Comparison of ENCODE assay signal across 8 cellular contexts in genomic region chr2:10864888-10865551, GRCh38. TPM values are rescaled to one million over a fixed set of nuclear protein-coding genes. Genes with fewer than 3 reads are reported as not detected.
DNase-seq lines count a peak whose midpoint lies in the region; ATAC-seq and TF ChIP-seq lines count a peak whose summit lies in the region.

No MANE protein-coding gene starts in this region.

- H3K4me3 ChIP-seq in OCI-LY1 (ENCODE audit: low read depth, low read length, poor library complexity, severe bottlenecking) (no peak overlapping the region), right cardiac atrium (ENCODE audit: low read length) (no peak overlapping the region), mesenchymal stem cell (ENCODE audit: insufficient read depth in 1 of 2, low read depth in 1 of 2, low read length in 2 of 2) (no peak overlapping the region)

- H3K9ac ChIP-seq in OCI-LY1 (ENCODE audit: low read length) (no peak overlapping the region), mesenchymal stem cell (ENCODE audit: low read length) (no peak overlapping the region)

- H2BK120ac ChIP-seq in mesenchymal stem cell (ENCODE audit: low read depth, low read length) = no peak overlapping the region

- H3K79me1 ChIP-seq in mesenchymal stem cell (replicated peaks; ENCODE audit: low read length, poor library complexity, severe bottlenecking) = no peaks in the 10 kb centered on the region

- H2BK12ac ChIP-seq in mesenchymal stem cell (ENCODE audit: low read length in 2 of 2) = no peak overlapping the region

- H3K4me2 ChIP-seq in OCI-LY1 (ENCODE audit: low read length) (no peak overlapping the region), mesenchymal stem cell (ENCODE audit: low read length, poor library complexity, severe bottlenecking) (no peak overlapping the region)

- no peaks in the 10 kb centered on the region for H4K20me1 ChIP-seq in OCI-LY1 (ENCODE audit: insufficient read depth, low read length)

- peaks cover 6% of the 10 kb centered on the region; the same call in 1 of the 2 replicates for H3K27me3 ChIP-seq in OCI-LY1 (ENCODE audit: insufficient read depth, low read length)
- no peaks in the 10 kb centered on the region for H3K27me3 ChIP-seq in right cardiac atrium (ENCODE audit: control insufficient read depth, insufficient read depth)
- H3K27me3 ChIP-seq in mesenchymal stem cell (ENCODE audit: control insufficient read depth in 1 of 2, insufficient read depth in 1 of 2, low read length in 2 of 2) = peaks cover 3 to 81% of the 10 kb centered on the region in 2 experiments

- H2AK5ac ChIP-seq in mesenchymal stem cell (ENCODE audit: low read length, severe bottlenecking) = no peak overlapping the region

- no peak overlapping the region for H3K18ac ChIP-seq in mesenchymal stem cell (ENCODE audit: low read depth in 1 of 2, low read length in 2 of 2)

- 55% methylated on average over 13 of the region's 13 CpGs for WGBS in right cardiac atrium
- 97% methylated on average over 13 of the region's 13 CpGs for WGBS in mesenchymal stem cell

- no peaks in the 10 kb centered on the region for H3F3A ChIP-seq in OCI-LY1 (ENCODE audit: insufficient read depth, low read length)

- H3K9me3 ChIP-seq in OCI-LY1 (ENCODE audit: low read length) (no peaks in the 10 kb centered on the region), right cardiac atrium (ENCODE audit: control insufficient read depth, low read length) (no peaks in the 10 kb centered on the region), mesenchymal stem cell (ENCODE audit: control insufficient read depth, low read length) (no peaks in the 10 kb centered on the region)

- DNase-seq in activated naive CD4-positive, alpha-beta T cell treated with Interleukin-2 at 50 U/mL for 16 hours = peak; percentile 21
- no peak for DNase-seq in activated naive CD4-positive, alpha-beta T cell treated with anti-CD3 and anti-CD28 coated beads, Interleukin-2, amount 50 U/mL, for 16 hours
- no peak for DNase-seq in right cardiac atrium
- DNase-seq in ureter (ENCODE audit: low spot score) = no peak
- DNase-seq in mesenchymal stem cell = no peak
- no peak for DNase-seq in amniotic stem cell (lab: John Stamatoyannopoulos, UW)

- no peaks in the 10 kb centered on the region for H3K36me3 ChIP-seq in OCI-LY1 (ENCODE audit: insufficient read depth, low read length)
- H3K36me3 ChIP-seq in mesenchymal stem cell (ENCODE audit: control insufficient read depth in 1 of 2, insufficient read depth in 2 of 2, low read depth in 1 of 2, low read length in 2 of 2) = no peaks in the 10 kb centered on the region

- H2BK15ac ChIP-seq in mesenchymal stem cell (ENCODE audit: low read depth, poor library complexity, severe bottlenecking) = no peak overlapping the region

- H3K4me1 ChIP-seq in OCI-LY1 (ENCODE audit: insufficient read depth, low read length, severe bottlenecking) = no peaks in the 10 kb centered on the region
- H3K4me1 ChIP-seq in right cardiac atrium (ENCODE audit: control insufficient read depth, insufficient read depth, low read length) = peaks cover 5% of the 10 kb centered on the region
- peaks cover 23% of the 10 kb centered on the region for H3K4me1 ChIP-seq in mesenchymal stem cell (ENCODE audit: control insufficient read depth, insufficient read depth, low read depth, low read length)

- peak; percentile 91 for ATAC-seq in HG02610 (IDR thresholded peaks at IDR 0.05; ENCODE audit: unreplicated experiment)
- ATAC-seq in right cardiac atrium = no peak

- H3K79me2 ChIP-seq in OCI-LY1 (ENCODE audit: insufficient read depth, low read length) = no peaks in the 10 kb centered on the region

- H4K91ac ChIP-seq in mesenchymal stem cell (ENCODE audit: low read length) = no peak overlapping the region

- no peak overlapping the region for H3K14ac ChIP-seq in mesenchymal stem cell (ENCODE audit: low read length in 2 of 2)

- no peak overlapping the region for H4K8ac ChIP-seq in mesenchymal stem cell (ENCODE audit: low read length)

- no peaks in the 10 kb centered on the region for H3K9me2 ChIP-seq in OCI-LY1 (ENCODE audit: low read depth, low read length)

- peak; percentile 31 for TF ChIP-seq CTCF in OCI-LY1 (IDR thresholded peaks at IDR 0.05; ENCODE audit: low read length)

- H3K27ac ChIP-seq in OCI-LY1 (ENCODE audit: low read depth, low read length, poor library complexity, severe bottlenecking) (no peak overlapping the region), right cardiac atrium (ENCODE audit: low read length) (peak overlapping the region; percentile 83), mesenchymal stem cell (ENCODE audit: low read length, poor library complexity, severe bottlenecking) (no peak overlapping the region)

- H3K4ac ChIP-seq in mesenchymal stem cell (ENCODE audit: low read depth in 1 of 2, low read length in 2 of 2) = no peak overlapping the region

- intact Hi-C loops in right cardiac atrium (cut with DNase I) = no loop called here

- H2BK5ac ChIP-seq in mesenchymal stem cell (ENCODE audit: low read depth, low read length, poor library complexity, severe bottlenecking) = no peak overlapping the region

- no peak overlapping the region for H2AFZ ChIP-seq in OCI-LY1 (ENCODE audit: low read length)
- H2AFZ ChIP-seq in mesenchymal stem cell (ENCODE audit: low read depth, low read length) = no peak overlapping the region

- H3K23ac ChIP-seq in mesenchymal stem cell (ENCODE audit: low read length in 2 of 2) = no peak overlapping the region

RNA-seq across cellular contexts. Expression of gene KCNF1, which starts 46.7 kb away (rescaled TPM):
- total RNA-seq in right cardiac atrium (under 1 TPM; 0.45 to 0.76 (median 0.58) TPM), ureter (0.60 TPM)
- polyA plus RNA-seq in right cardiac atrium = 0.52 TPM
- polyA plus RNA-seq in mesenchymal stem cell (2013, experiment 1 of 2) = 1.2 TPM
- 1.3 TPM for polyA plus RNA-seq in mesenchymal stem cell (2013, experiment 2 of 2)

RNA-seq across cellular contexts. Expression of gene PDIA6, which starts 52.4 kb away (rescaled TPM):
- total RNA-seq in right cardiac atrium = 100 to 1,000 TPM in 3 of 4 donors, 10 to 100 TPM in 1; 86.7 to 148 (median 133) TPM
- polyA plus RNA-seq in right cardiac atrium = 75.7 TPM
- 125 TPM for total RNA-seq in ureter
- polyA plus RNA-seq in mesenchymal stem cell (2013, experiment 1 of 2) = 406 TPM
- 415 TPM for polyA plus RNA-seq in mesenchymal stem cell (2013, experiment 2 of 2)
